In genomic region chr5:65858316-65858715, GRCh38 we compare ENCODE assay signal across 22 cellular contexts.
A peak's percentile ranks its signal among the peaks of the same experiment; 100 is the strongest.
DNase-seq lines count a peak whose midpoint lies in the region; ATAC-seq, FAIRE-seq and TF ChIP-seq lines count a peak whose summit lies in the region.
"Had no signal": no experiment of that assay in that cellular context is flagged by ENCODE, and none has a peak within 500 bp of the region (broad histone marks: within the 10 kb centered on the region; RNA-seq: fewer than 3 reads in every experiment).

No MANE protein-coding gene starts in this region.

- H3K9me3 ChIP-seq in mesenchymal stem cell (ENCODE audit: control insufficient read depth, low read length) = no peaks in the 10 kb centered on the region
- H3K9me3 ChIP-seq: heart left ventricle, SJCRH30 had no signal

- 84% methylated on average over 3 of the region's 3 CpGs for WGBS in mesenchymal stem cell

- H3K23ac ChIP-seq in mesenchymal stem cell (ENCODE audit: low read length in 2 of 2) = no peak overlapping the region

- FAIRE-seq in bronchial epithelial cell (lab: Jason Lieb, UNC) = no peak
- FAIRE-seq: endothelial cell of umbilical vein, H54 had no signal

- no peak overlapping the region for H2BK12ac ChIP-seq in mesenchymal stem cell (ENCODE audit: low read length in 2 of 2)

- H4K91ac ChIP-seq in mesenchymal stem cell (ENCODE audit: low read length) = no peak overlapping the region

- no peak overlapping the region for H3K4ac ChIP-seq in mesenchymal stem cell (ENCODE audit: low read depth in 1 of 2, low read length in 2 of 2)

- no peak overlapping the region for H2BK5ac ChIP-seq in mesenchymal stem cell (ENCODE audit: low read depth, low read length, poor library complexity, severe bottlenecking)

- H3K27me3 ChIP-seq in bronchial epithelial cell (ENCODE audit: control insufficient read depth, insufficient read depth, low read length) = no peaks in the 10 kb centered on the region
- H3K27me3 ChIP-seq in mesenchymal stem cell (ENCODE audit: control insufficient read depth in 1 of 2, insufficient read depth in 1 of 2, low read length in 2 of 2) = no peaks in the 10 kb centered on the region
- H3K27me3 ChIP-seq: cardiac muscle cell, heart left ventricle, SJCRH30 had no signal

- H3K14ac ChIP-seq in mesenchymal stem cell (ENCODE audit: low read length in 2 of 2) = no peak overlapping the region

- TF ChIP-seq CTCF in bronchial epithelial cell (IDR thresholded peaks at IDR 0.05; ENCODE audit: insufficient read depth, low read length, severe bottlenecking) = no peak

- no peak overlapping the region for H3K4me2 ChIP-seq in mesenchymal stem cell (ENCODE audit: low read length, poor library complexity, severe bottlenecking)
- H3K4me2 ChIP-seq: PC-9 had no signal

- no peak overlapping the region for H4K8ac ChIP-seq in mesenchymal stem cell (ENCODE audit: low read length)

- H3K4me1 ChIP-seq in mesenchymal stem cell (ENCODE audit: control insufficient read depth, insufficient read depth, low read depth, low read length) = peaks cover 7% of the 10 kb centered on the region
- H3K4me1 ChIP-seq: heart left ventricle had no signal

- no peak overlapping the region for H3K27ac ChIP-seq in mesenchymal stem cell (ENCODE audit: low read length, poor library complexity, severe bottlenecking)
- H3K27ac ChIP-seq: cardiac muscle cell, heart left ventricle, PC-9, SJCRH30 had no signal

- ATAC-seq in GM18867 (IDR thresholded peaks at IDR 0.05; ENCODE audit: unreplicated experiment) = no peak
- ATAC-seq: activated CD8-positive, alpha-beta T cell treated with anti-CD3 and anti-CD28 coated beads, Interleukin-2, amount 10 ng/mL, durations not matched to agents 7 days and 5 days; heart left ventricle; left lobe of liver; naive thymus-derived CD4-positive, alpha-beta T cell had no signal

- no peak overlapping the region for H3K9ac ChIP-seq in mesenchymal stem cell (ENCODE audit: low read length)

- no peaks in the 10 kb centered on the region for H3K79me1 ChIP-seq in mesenchymal stem cell (replicated peaks; ENCODE audit: low read length, poor library complexity, severe bottlenecking)

- no peak overlapping the region for H3K4me3 ChIP-seq in bronchial epithelial cell (ENCODE audit: low read depth, low read length)
- no peak overlapping the region for H3K4me3 ChIP-seq in mesenchymal stem cell (ENCODE audit: insufficient read depth in 1 of 2, low read depth in 1 of 2, low read length in 2 of 2)
- H3K4me3 ChIP-seq: cardiac muscle cell, heart left ventricle, PC-9, SJCRH30 had no signal

- no peak overlapping the region for H2BK120ac ChIP-seq in mesenchymal stem cell (ENCODE audit: low read depth, low read length)

- no peak overlapping the region for H3K18ac ChIP-seq in mesenchymal stem cell (ENCODE audit: low read depth in 1 of 2, low read length in 2 of 2)

- no peak overlapping the region for H2BK15ac ChIP-seq in mesenchymal stem cell (ENCODE audit: low read depth, poor library complexity, severe bottlenecking)

- no peaks in the 10 kb centered on the region for H3K36me3 ChIP-seq in bronchial epithelial cell (ENCODE audit: control insufficient read depth, insufficient read depth, low read length)
- H3K36me3 ChIP-seq in mesenchymal stem cell (ENCODE audit: control insufficient read depth in 1 of 2, insufficient read depth in 2 of 2, low read depth in 1 of 2, low read length in 2 of 2) = no peaks in the 10 kb centered on the region
- H3K36me3 ChIP-seq: cardiac muscle cell, heart left ventricle, SJCRH30 had no signal

- DNase-seq in EL (peak; percentile 50), NCI-H226 (peak; percentile 15), bronchial epithelial cell (ENCODE audit: low read depth) (peak; percentile 67), mesenchymal stem cell (peak; percentile 42), NAMALWA (ENCODE audit: low spot score) (no peak), NCI-H1105 treated with DMSO at 0.1 percent for 48 hours (lab: John Stamatoyannopoulos, UW) (no peak), amniotic stem cell (lab: John Stamatoyannopoulos, UW) (no peak)
- DNase-seq: activated CD4-positive, alpha-beta T cell treated with anti-CD3 and anti-CD28 coated beads for 1 hour; activated CD8-positive, alpha-beta T cell treated with anti-CD3 and anti-CD28 coated beads, Interleukin-2, amount 10 ng/mL, durations not matched to agents 7 days and 5 days; activated gamma-delta T cell treated with Interleukin-2 at 50 U/mL for 16 hours; heart left ventricle; naive thymus-derived CD4-positive, alpha-beta T cell; NCI-H2107; nucleus accumbens; PC-9; SJCRH30; T-helper 1 cell had no signal

- H2AK5ac ChIP-seq in mesenchymal stem cell (ENCODE audit: low read length, severe bottlenecking) = no peak overlapping the region

- H2AFZ ChIP-seq in mesenchymal stem cell (ENCODE audit: low read depth, low read length) = no peak overlapping the region
- H2AFZ ChIP-seq: PC-9 had no signal

Comparison
In these comparisons a context has a peak if more than half of its experiments do, and no peak if none do; other contexts are left out.
1. DNase-seq: peak in EL (single experiment), NCI-H226 (single experiment), bronchial epithelial cell (single experiment) and mesenchymal stem cell (single experiment); none in NAMALWA (single experiment), NCI-H1105 treated with DMSO at 0.1 percent for 48 hours (single experiment) and amniotic stem cell (single experiment).